8 cellular contexts compared by ENCODE assay signal in genomic region chr5:2207966-2208544, GRCh38.
DNase-seq lines count a peak whose midpoint lies in the region; ATAC-seq and TF ChIP-seq lines count a peak whose summit lies in the region.

No MANE protein-coding gene starts in this region.

- no peak overlapping the region for H3K4me3 ChIP-seq in BLaER1 treated with 17β-estradiol and CSF1 and Interleukin-3, amounts not matched to agents 10 nM and 100 nM
- no peak overlapping the region for H3K4me3 ChIP-seq in HEK293 (ENCODE audit: low read depth, low read length)

- no peaks in the 10 kb centered on the region for H3K36me3 Mint-ChIP-seq in CD4-positive, alpha-beta T cell (ENCODE audit: low read depth)

- ATAC-seq in CD4-positive, alpha-beta T cell (ENCODE audit: poor library complexity) = no peak

- peak; percentile 43 for DNase-seq in SW480 (ENCODE audit: low spot score)
- DNase-seq in kidney tubule cell (ENCODE audit: low spot score) = peak; percentile 20
- no peak for DNase-seq in cerebellum (ENCODE audit: low spot score)
- DNase-seq in activated CD4-positive, CD25-positive, alpha-beta regulatory T cell treated with anti-CD3 and anti-CD28 coated beads, Interleukin-2, amount 50 U/mL, for 72 hours = no peak
- DNase-seq in AML-193 (lab: John Stamatoyannopoulos, UW) = no peak
- no peak for DNase-seq in CD4-positive, alpha-beta T cell

- no peak overlapping the region for H3K27ac Mint-ChIP-seq in CD4-positive, alpha-beta T cell

- no peaks in the 10 kb centered on the region for H3K4me1 Mint-ChIP-seq in CD4-positive, alpha-beta T cell (ENCODE audit: low read depth)

- H3K4me2 ChIP-seq in BLaER1 treated with 17β-estradiol and CSF1 and Interleukin-3, amounts not matched to agents 10 nM and 100 nM = peak overlapping the region in 8 of 11 experiments; percentile 16 to 56 (median 32); a peak in 7 of 22 replicates

- H4K20me1 ChIP-seq in BLaER1 treated with 17β-estradiol and CSF1 and Interleukin-3, amounts not matched to agents 10 nM and 100 nM = no peaks in the 10 kb centered on the region; a peak in 1 of 22 replicates

- CTCF ChIA-PET in HEK293 (lab: Yijun Ruan, JAX) = interaction anchor here (0.5 to 0.6 kb wide), 2 partner anchors 46 to 207 kb away, joined by 3 read pairs; no protein-coding TSS in a partner anchor
- CTCF ChIA-PET in CD4-positive, alpha-beta T cell (lab: Charles Lee) = no interaction called here

- POLR2A ChIA-PET in HEK293 (lab: Yijun Ruan, JAX) = no interaction called here
- POLR2A ChIA-PET in CD4-positive, alpha-beta T cell (lab: Charles Lee) = no interaction called here

- H3K36me3 ChIP-seq in BLaER1 treated with 17β-estradiol and CSF1 and Interleukin-3, amounts not matched to agents 10 nM and 100 nM = no peaks in the 10 kb centered on the region
- H3K36me3 ChIP-seq in HEK293 (ENCODE audit: control insufficient read depth in 2 of 2, insufficient read depth in 1 of 2, low read length in 2 of 2) = no peaks in the 10 kb centered on the region

- intact Hi-C loops in CD4-positive, alpha-beta T cell (cut with DNase I, micrococcal nuclease) = no loop called here

- no peak overlapping the region for H3K27ac ChIP-seq in BLaER1 treated with 17β-estradiol and CSF1 and Interleukin-3, amounts not matched to agents 10 nM and 100 nM
- H3K27ac ChIP-seq in HEK293 (ENCODE audit: extremely low read depth, low read depth, low read length) = no peak overlapping the region
- H3K27ac ChIP-seq in CD4-positive, alpha-beta T cell (ENCODE audit: low read depth, low read length) = no peak overlapping the region

- no peaks in the 10 kb centered on the region for H3K9me3 ChIP-seq in BLaER1 treated with 17β-estradiol and CSF1 and Interleukin-3, amounts not matched to agents 10 nM and 100 nM (replicated peaks in 1 of 11)
- no peaks in the 10 kb centered on the region for H3K9me3 ChIP-seq in HEK293 (ENCODE audit: control insufficient read depth, insufficient read depth, low read depth, low read length)
- H3K9me3 ChIP-seq in CD4-positive, alpha-beta T cell (ENCODE audit: control insufficient read depth, low read length) = no peaks in the 10 kb centered on the region

- H3K4me3 Mint-ChIP-seq in CD4-positive, alpha-beta T cell = no peak overlapping the region

- no peaks in the 10 kb centered on the region for H3K9me3 Mint-ChIP-seq in CD4-positive, alpha-beta T cell

- peaks cover 0 to 10% (median 0%) of the 10 kb centered on the region in 10 experiments; a peak in 4 of 20 replicates for H3K4me1 ChIP-seq in BLaER1 treated with 17β-estradiol and CSF1 and Interleukin-3, amounts not matched to agents 10 nM and 100 nM
- H3K4me1 ChIP-seq in HEK293 (ENCODE audit: control insufficient read depth, insufficient read depth, low read length) = no peaks in the 10 kb centered on the region

- no peak overlapping the region; a peak in 1 of 22 replicates for H3K9ac ChIP-seq in BLaER1 treated with 17β-estradiol and CSF1 and Interleukin-3, amounts not matched to agents 10 nM and 100 nM

- no peaks in the 10 kb centered on the region for H3K27me3 ChIP-seq in BLaER1 treated with 17β-estradiol and CSF1 and Interleukin-3, amounts not matched to agents 10 nM and 100 nM
- H3K27me3 ChIP-seq in CD4-positive, alpha-beta T cell (ENCODE audit: control insufficient read depth, insufficient read depth, low read length) = peaks cover 8% of the 10 kb centered on the region

- peaks cover 45% of the 10 kb centered on the region for H3K27me3 Mint-ChIP-seq in CD4-positive, alpha-beta T cell

- 0 out of 2 replicates have a peak, but pooled peaks have one; percentile 21 for TF ChIP-seq CTCF in HEK293 (tag by site-specific recombination; IDR thresholded peaks at IDR 0.05)
- no peak for TF ChIP-seq CTCF in CD4-positive, alpha-beta T cell (IDR thresholded peaks at IDR 0.05)

TF ChIP-seq in HEK293, 187 proteins besides CTCF, POLR2A, EP300 and RAD21:
- TF ChIP-seq ZNF23 (tag by site-specific recombination; IDR thresholded peaks at IDR 0.05; ENCODE audit: borderline replicate concordance) (no peak), ZNF654 (tag by site-specific recombination; IDR thresholded peaks at IDR 0.05; ENCODE audit: low read depth) (peak; percentile 22; the same call in 1 of the 2 replicates)

Comparison
In these comparisons a context has a peak if more than half of its experiments do, and no peak if none do; other contexts are left out.
1. DNase-seq: peak in SW480 (single experiment) and kidney tubule cell (single experiment); none in cerebellum (single experiment), activated CD4-positive, CD25-positive, alpha-beta regulatory T cell treated with anti-CD3 and anti-CD28 coated beads, Interleukin-2, amount 50 U/mL, for 72 hours (single experiment), AML-193 (0 of 2) and CD4-positive, alpha-beta T cell (0 of 10).